ENCODE assay signal across 18 cellular contexts in the genomic region with DNA sequence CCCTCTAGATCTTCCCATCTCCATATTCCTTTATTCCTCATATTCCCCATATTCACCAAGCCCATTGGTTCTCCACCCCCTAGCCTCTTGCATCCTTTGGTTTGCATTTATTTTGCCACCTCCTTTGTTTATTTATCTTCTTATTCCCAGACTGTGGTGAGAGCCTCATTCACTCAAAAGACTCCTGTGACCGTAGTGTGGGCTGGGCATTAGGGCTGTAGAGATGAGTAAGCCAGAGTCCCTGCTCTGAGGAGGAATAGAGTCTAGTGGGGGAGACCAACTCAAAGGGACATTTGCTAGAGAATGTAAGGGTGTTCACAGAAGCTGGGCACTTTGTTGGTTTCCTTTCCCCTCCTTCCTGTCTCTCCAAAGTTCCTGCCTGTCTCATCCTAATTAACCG. TPM values are rescaled to one million over a fixed set of nuclear protein-coding genes. Genes with fewer than 3 reads are reported as not detected.
DNase-seq lines count a peak whose midpoint lies in the region; ATAC-seq and TF ChIP-seq lines count a peak whose summit lies in the region.
"Had no signal": no experiment of that assay in that cellular context is flagged by ENCODE, and none has a peak within 500 bp of the region (broad histone marks: within the 10 kb centered on the region; RNA-seq: fewer than 3 reads in every experiment).

No MANE protein-coding gene starts in this region.

- H3K27ac Mint-ChIP-seq in CD8-positive, alpha-beta T cell, result peak overlapping the region; percentile 88
- peak overlapping the region; percentile 54 for H3K27ac Mint-ChIP-seq in activated CD4-positive, alpha-beta memory T cell treated with anti-CD3 and anti-CD28 coated beads, Interleukin-2, amount 10 ng/mL, durations not matched to agents 7 days and 5 days
- peak overlapping the region; percentile 62 for H3K27ac Mint-ChIP-seq in endothelial cell (ENCODE audit: unreplicated experiment)

- peaks cover 91% of the 10 kb centered on the region for H3K36me3 Mint-ChIP-seq in CD8-positive, alpha-beta T cell
- H3K36me3 Mint-ChIP-seq in activated CD4-positive, alpha-beta memory T cell treated with anti-CD3 and anti-CD28 coated beads, Interleukin-2, amount 10 ng/mL, durations not matched to agents 7 days and 5 days (ENCODE audit: low read depth), result peaks cover 92% of the 10 kb centered on the region
- peaks cover 40% of the 10 kb centered on the region for H3K36me3 Mint-ChIP-seq in endothelial cell (ENCODE audit: low read depth, unreplicated experiment)

- H3K4me1 Mint-ChIP-seq in CD8-positive, alpha-beta T cell (ENCODE audit: low read depth), result peaks cover 69% of the 10 kb centered on the region
- H3K4me1 Mint-ChIP-seq in activated CD4-positive, alpha-beta memory T cell treated with anti-CD3 and anti-CD28 coated beads, Interleukin-2, amount 10 ng/mL, durations not matched to agents 7 days and 5 days, result peaks cover 71% of the 10 kb centered on the region
- H3K4me1 Mint-ChIP-seq in endothelial cell (ENCODE audit: unreplicated experiment), result peaks cover 16% of the 10 kb centered on the region

- no peaks in the 10 kb centered on the region for H3K9me3 ChIP-seq in CD8-positive, alpha-beta T cell (ENCODE audit: low read length)
- H3K9me3 ChIP-seq: tibial nerve had no signal

- DNase-seq in AG08396 (ENCODE audit: low spot score) (peak; percentile 32), endothelial cell (ENCODE audit: low spot score) (no peak), midbrain (lab: John Stamatoyannopoulos, UW) (no peak), NCI-H526 (lab: John Stamatoyannopoulos, UW) (no peak), GOT3 (lab: John Stamatoyannopoulos, UW) (no peak)
- no peak for DNase-seq in CD8-positive, alpha-beta T cell
- no peak for DNase-seq in activated CD4-positive, alpha-beta memory T cell treated with anti-CD3 and anti-CD28 coated beads, Interleukin-2, amount 10 ng/mL, durations not matched to agents 7 days and 5 days
- DNase-seq: activated gamma-delta T cell treated with Interleukin-2 at 50 U/mL for 16 hours; effector CD4-positive, alpha-beta T cell; NCI-H187 treated with DMSO at 0.1 percent for 48 hours; NCI-H524 treated with DMSO at 0.1 percent for 48 hours; stimulated activated CD4-positive, alpha-beta T cell treated with anti-CD3 and anti-CD28 coated beads, Interleukin-4, amount 100 ng/mL, for 4 hours had no signal

- no peak for TF ChIP-seq CTCF in CD8-positive, alpha-beta T cell (IDR thresholded peaks at IDR 0.05)
- no peak for TF ChIP-seq CTCF in endothelial cell (IDR thresholded peaks at IDR 0.05; ENCODE audit: unreplicated experiment)

- no peak overlapping the region for H3K4me3 Mint-ChIP-seq in CD8-positive, alpha-beta T cell
- no peak overlapping the region for H3K4me3 Mint-ChIP-seq in activated CD4-positive, alpha-beta memory T cell treated with anti-CD3 and anti-CD28 coated beads, Interleukin-2, amount 10 ng/mL, durations not matched to agents 7 days and 5 days
- no peak overlapping the region for H3K4me3 Mint-ChIP-seq in endothelial cell (ENCODE audit: unreplicated experiment)

- peaks cover 29% of the 10 kb centered on the region for H3K4me1 ChIP-seq in CD8-positive, alpha-beta T cell (ENCODE audit: insufficient read depth, low read length)

- H3K27ac ChIP-seq in CD8-positive, alpha-beta T cell (ENCODE audit: low read depth, low read length), result no peak overlapping the region
- H3K27ac ChIP-seq: cardiac muscle cell, skin epidermis, tibial nerve had no signal

- CTCF ChIA-PET in CD8-positive, alpha-beta T cell (lab: Charles Lee), result interaction anchor here (1.4 kb wide), 1 partner anchor 8 kb away, joined by 3 read pairs; a partner anchor contains a TSS
- CTCF ChIA-PET in activated CD4-positive, alpha-beta memory T cell treated with anti-CD3 and anti-CD28 coated beads, Interleukin-2, amount 10 ng/mL, durations not matched to agents 7 days and 5 days (lab: Charles Lee), result no interaction called here

- H3K4me3 ChIP-seq in CD8-positive, alpha-beta T cell (ENCODE audit: low read depth, low read length), result no peak overlapping the region
- H3K4me3 ChIP-seq: cardiac muscle cell, skin epidermis, tibial nerve had no signal

- POLR2A ChIA-PET in CD8-positive, alpha-beta T cell (lab: Charles Lee), result interaction anchor here (0.5 kb wide), 1 partner anchor 39 kb away, joined by 4 read pairs; no protein-coding TSS in a partner anchor
- POLR2A ChIA-PET in activated CD4-positive, alpha-beta memory T cell treated with anti-CD3 and anti-CD28 coated beads, Interleukin-2, amount 10 ng/mL, durations not matched to agents 7 days and 5 days (lab: Charles Lee), result interaction anchor here (6.2 kb wide), 1 partner anchor 8 kb away, joined by 49 read pairs; no protein-coding TSS in a partner anchor

- H3K36me3 ChIP-seq in CD8-positive, alpha-beta T cell (ENCODE audit: insufficient read depth, low read length), result peaks cover 47% of the 10 kb centered on the region

- intact Hi-C loops in CD8-positive, alpha-beta T cell (cut with DNase I, micrococcal nuclease), result no loop called here

- no peaks in the 10 kb centered on the region for H3K9me3 Mint-ChIP-seq in CD8-positive, alpha-beta T cell
- no peaks in the 10 kb centered on the region for H3K9me3 Mint-ChIP-seq in activated CD4-positive, alpha-beta memory T cell treated with anti-CD3 and anti-CD28 coated beads, Interleukin-2, amount 10 ng/mL, durations not matched to agents 7 days and 5 days
- H3K9me3 Mint-ChIP-seq in endothelial cell (ENCODE audit: unreplicated experiment), result no peaks in the 10 kb centered on the region

- H3K27me3 ChIP-seq in CD8-positive, alpha-beta T cell (ENCODE audit: insufficient read depth, low read length), result no peaks in the 10 kb centered on the region
- H3K27me3 ChIP-seq: cardiac muscle cell, tibial nerve had no signal

- no peaks in the 10 kb centered on the region for H3K27me3 Mint-ChIP-seq in CD8-positive, alpha-beta T cell (ENCODE audit: low read depth)
- H3K27me3 Mint-ChIP-seq in activated CD4-positive, alpha-beta memory T cell treated with anti-CD3 and anti-CD28 coated beads, Interleukin-2, amount 10 ng/mL, durations not matched to agents 7 days and 5 days, result no peaks in the 10 kb centered on the region
- H3K27me3 Mint-ChIP-seq in endothelial cell (ENCODE audit: unreplicated experiment), result no peaks in the 10 kb centered on the region

- no peak for ATAC-seq in CD8-positive, alpha-beta T cell
- no peak for ATAC-seq in GM21360 (IDR thresholded peaks at IDR 0.05; ENCODE audit: unreplicated experiment)

RNA-seq across cellular contexts. Expression of a gene that starts 8.3 kb away (rescaled TPM):
- 100 to 1,000 TPM; 156 to 164 TPM for total RNA-seq in CD8-positive, alpha-beta T cell
- total RNA-seq in activated CD4-positive, alpha-beta memory T cell treated with anti-CD3 and anti-CD28 coated beads, Interleukin-2, amount 10 ng/mL, durations not matched to agents 7 days and 5 days, result 10 to 100 TPM; 55.9 to 58.9 TPM
- total RNA-seq in endothelial cell (ENCODE audit: unreplicated experiment), result 39.5 TPM

RNA-seq across cellular contexts. Expression of a gene that starts 47.9 kb away (rescaled TPM):
- total RNA-seq in CD8-positive, alpha-beta T cell, result under 1 TPM; 0.05 to 0.19 TPM
- under 1 TPM in 1 of 2 experiments, not detected in 1; 0.10 TPM for total RNA-seq in activated CD4-positive, alpha-beta memory T cell treated with anti-CD3 and anti-CD28 coated beads, Interleukin-2, amount 10 ng/mL, durations not matched to agents 7 days and 5 days
- total RNA-seq in endothelial cell (ENCODE audit: unreplicated experiment), result not detected
- total RNA-seq: cardiac muscle cell, osteoblast, SK-MEL-5, tibial nerve had no signal
